17 cellular contexts compared by ENCODE assay signal in genomic region chr3:69352305-69353087, GRCh38. TPM values are rescaled to one million over a fixed set of nuclear protein-coding genes. Genes with fewer than 3 reads are reported as not detected.
DNase-seq lines count a peak whose midpoint lies in the region; TF ChIP-seq lines count a peak whose summit lies in the region.
"Had no signal": no experiment of that assay in that cellular context is flagged by ENCODE, and none has a peak within 500 bp of the region (broad histone marks: within the 10 kb centered on the region; RNA-seq: fewer than 3 reads in every experiment).

No MANE protein-coding gene starts in this region.

- WGBS in spleen, 5 donors = 27 to 50% (median 32%) methylated on average over 6 of the region's 6 CpGs

- peak overlapping the region; percentile 53 to 77 (median 70) for H3K4me3 ChIP-seq in BLaER1 treated with 17β-estradiol and CSF1 and Interleukin-3, amounts not matched to agents 10 nM and 100 nM
- H3K4me3 ChIP-seq in left ventricle myocardium inferior (peak overlapping the region; percentile 59), spleen (peak overlapping the region; percentile 8 to 63 (median 32)), brain microvascular endothelial cell (ENCODE audit: low read depth, low read length) (no peak overlapping the region), colonic mucosa (no peak overlapping the region)

- H3K9ac ChIP-seq in BLaER1 treated with 17β-estradiol and CSF1 and Interleukin-3, amounts not matched to agents 10 nM and 100 nM = peak overlapping the region; percentile 86 to 96 (median 90)
- H3K9ac ChIP-seq in colonic mucosa (ENCODE audit: low read depth in 2 of 2, low read length in 2 of 2) = no peak overlapping the region
- H3K9ac ChIP-seq: KMS-11, SK-N-SH had no signal

- peak overlapping the region; percentile 88 to 99 (median 94) for H3K27ac ChIP-seq in BLaER1 treated with 17β-estradiol and CSF1 and Interleukin-3, amounts not matched to agents 10 nM and 100 nM
- H3K27ac ChIP-seq in left ventricle myocardium inferior (replicated peaks) (peak overlapping the region; percentile 68), spleen (peak overlapping the region; percentile 36 to 77 (median 70)), brain microvascular endothelial cell (no peak overlapping the region), colonic mucosa (no peak overlapping the region)
- H3K27ac ChIP-seq: KMS-11 had no signal

- H3K4me2 ChIP-seq in BLaER1 treated with 17β-estradiol and CSF1 and Interleukin-3, amounts not matched to agents 10 nM and 100 nM = peak overlapping the region; percentile 78 to 98 (median 90)
- H3K4me2 ChIP-seq: KMS-11, SK-N-SH had no signal

- TF ChIP-seq CTCF in left ventricle myocardium inferior (IDR thresholded peaks at IDR 0.05; ENCODE audit: borderline replicate concordance) = no peak
- no peak for TF ChIP-seq CTCF in spleen (IDR thresholded peaks at IDR 0.05 in 8 of 11, conservative IDR thresholded peaks at IDR 0.05 in 3 of 11)
- no peak for TF ChIP-seq CTCF in brain microvascular endothelial cell (IDR thresholded peaks at IDR 0.05; ENCODE audit: low read depth, low read length, missing control alignments)
- TF ChIP-seq CTCF in colonic mucosa (IDR thresholded peaks at IDR 0.05) = no peak

- H3K9me3 Mint-ChIP-seq in activated T-helper 2 cell treated with anti-CD3 and anti-CD28 coated beads, Interferon-gamma antibody, Interleukin-2, Interleukin-4, amounts not matched to agents 10 μg/mL and 5 μg/mL and 100 μg/mL, durations not matched to agents 14 hours and 24 hours and 36 hours = no peaks in the 10 kb centered on the region

- peaks cover 0 to 11% (median 0%) of the 10 kb centered on the region in 11 experiments; a peak in 5 of 22 replicates for H3K36me3 ChIP-seq in BLaER1 treated with 17β-estradiol and CSF1 and Interleukin-3, amounts not matched to agents 10 nM and 100 nM
- no peaks in the 10 kb centered on the region for H3K36me3 ChIP-seq in left ventricle myocardium inferior
- H3K36me3 ChIP-seq in spleen = no peaks in the 10 kb centered on the region
- no peaks in the 10 kb centered on the region for H3K36me3 ChIP-seq in brain microvascular endothelial cell (replicated peaks)
- no peaks in the 10 kb centered on the region for H3K36me3 ChIP-seq in colonic mucosa

- in situ Hi-C loops in brain microvascular endothelial cell (cut with HindIII; ENCODE audit: low pct_ligation_motif_present, low sequenced_read_pairs) = no loop called here

- DNase-seq in activated T-helper 2 cell treated with anti-CD3 and anti-CD28 coated beads, Interferon-gamma antibody, Interleukin-2, Interleukin-4, amounts not matched to agents 10 μg/mL and 5 μg/mL and 100 μg/mL, durations not matched to agents 14 hours and 24 hours and 36 hours (ENCODE audit: low spot score) = no peak
- DNase-seq in left ventricle myocardium inferior = no peak
- no peak for DNase-seq in spleen
- DNase-seq in brain microvascular endothelial cell = no peak
- no peak for DNase-seq in stimulated activated naive CD4-positive, alpha-beta T cell (lab: John Stamatoyannopoulos, UW)
- no peak for DNase-seq in NCI-H1694 treated with DMSO at 0.1 percent for 48 hours (lab: John Stamatoyannopoulos, UW)
- DNase-seq in colonic mucosa = no peak
- DNase-seq: activated gamma-delta T cell; Calu3; effector memory CD4-positive, alpha-beta T cell; mesenchymal stem cell; NCI-H1417 treated with DMSO at 0.1 percent for 48 hours; NCI-H446; SK-N-SH had no signal

- peak overlapping the region; percentile 33 for H3K4me3 Mint-ChIP-seq in activated T-helper 2 cell treated with anti-CD3 and anti-CD28 coated beads, Interferon-gamma antibody, Interleukin-2, Interleukin-4, amounts not matched to agents 10 μg/mL and 5 μg/mL and 100 μg/mL, durations not matched to agents 14 hours and 24 hours and 36 hours (ENCODE audit: low read depth)

- intact Hi-C loops in activated T-helper 2 cell treated with anti-CD3 and anti-CD28 coated beads, Interferon-gamma antibody, Interleukin-2, Interleukin-4, amounts not matched to agents 10 μg/mL and 5 μg/mL and 100 μg/mL, durations not matched to agents 14 hours and 24 hours and 36 hours (cut with micrococcal nuclease) = no loop called here
- intact Hi-C loops in left ventricle myocardium inferior (cut with micrococcal nuclease) = no loop called here
- intact Hi-C loops in spleen (cut with DNase I; ENCODE audit: low total_unique reads) = no loop called here
- intact Hi-C loops in colonic mucosa (cut with DNase I) = no loop called here

- H3K36me3 Mint-ChIP-seq in activated T-helper 2 cell treated with anti-CD3 and anti-CD28 coated beads, Interferon-gamma antibody, Interleukin-2, Interleukin-4, amounts not matched to agents 10 μg/mL and 5 μg/mL and 100 μg/mL, durations not matched to agents 14 hours and 24 hours and 36 hours (ENCODE audit: low read depth) = no peaks in the 10 kb centered on the region

- H3K4me1 Mint-ChIP-seq in activated T-helper 2 cell treated with anti-CD3 and anti-CD28 coated beads, Interferon-gamma antibody, Interleukin-2, Interleukin-4, amounts not matched to agents 10 μg/mL and 5 μg/mL and 100 μg/mL, durations not matched to agents 14 hours and 24 hours and 36 hours (ENCODE audit: low read depth) = peaks cover 23% of the 10 kb centered on the region

- peaks cover 24% of the 10 kb centered on the region for H3K27me3 Mint-ChIP-seq in activated T-helper 2 cell treated with anti-CD3 and anti-CD28 coated beads, Interferon-gamma antibody, Interleukin-2, Interleukin-4, amounts not matched to agents 10 μg/mL and 5 μg/mL and 100 μg/mL, durations not matched to agents 14 hours and 24 hours and 36 hours (ENCODE audit: low read depth)

- H3K27me3 ChIP-seq in BLaER1 treated with 17β-estradiol and CSF1 and Interleukin-3, amounts not matched to agents 10 nM and 100 nM = no peaks in the 10 kb centered on the region
- no peaks in the 10 kb centered on the region for H3K27me3 ChIP-seq in left ventricle myocardium inferior (ENCODE audit: low read depth)
- no peaks in the 10 kb centered on the region for H3K27me3 ChIP-seq in spleen (replicated peaks in 1 of 7)
- H3K27me3 ChIP-seq in brain microvascular endothelial cell (replicated peaks) = no peaks in the 10 kb centered on the region
- H3K27me3 ChIP-seq in colonic mucosa = no peaks in the 10 kb centered on the region

- H4K20me1 ChIP-seq in BLaER1 treated with 17β-estradiol and CSF1 and Interleukin-3, amounts not matched to agents 10 nM and 100 nM = peaks cover 0 to 8% (median 0%) of the 10 kb centered on the region in 11 experiments; a peak in 3 of 22 replicates

- no peak overlapping the region for H3K27ac Mint-ChIP-seq in activated T-helper 2 cell treated with anti-CD3 and anti-CD28 coated beads, Interferon-gamma antibody, Interleukin-2, Interleukin-4, amounts not matched to agents 10 μg/mL and 5 μg/mL and 100 μg/mL, durations not matched to agents 14 hours and 24 hours and 36 hours

- TF ChIP-seq POLR2A in spleen (IDR thresholded peaks at IDR 0.05) = no peak

- peaks cover 40 to 52% (median 40%) of the 10 kb centered on the region in 10 experiments for H3K4me1 ChIP-seq in BLaER1 treated with 17β-estradiol and CSF1 and Interleukin-3, amounts not matched to agents 10 nM and 100 nM
- H3K4me1 ChIP-seq in left ventricle myocardium inferior (peaks cover 42% of the 10 kb centered on the region), spleen (peaks cover 0 to 49% (median 20%) of the 10 kb centered on the region in 6 donors), colonic mucosa (no peaks in the 10 kb centered on the region)

- peaks cover 0 to 14% (median 9%) of the 10 kb centered on the region in 11 experiments; a peak in 13 of 22 replicates for H3K9me3 ChIP-seq in BLaER1 treated with 17β-estradiol and CSF1 and Interleukin-3, amounts not matched to agents 10 nM and 100 nM (replicated peaks in 1 of 11)
- H3K9me3 ChIP-seq in left ventricle myocardium inferior (replicated peaks) = no peaks in the 10 kb centered on the region
- H3K9me3 ChIP-seq in spleen = no peaks in the 10 kb centered on the region
- no peaks in the 10 kb centered on the region for H3K9me3 ChIP-seq in colonic mucosa
- H3K9me3 ChIP-seq: SK-N-SH had no signal

RNA-seq across cellular contexts. Expression of gene FRMD4B, which starts 33.4 kb away (rescaled TPM):
- 75.1 and 78.0 TPM in 2 replicates for total RNA-seq in activated T-helper 2 cell treated with anti-CD3 and anti-CD28 coated beads, Interferon-gamma antibody, Interleukin-2, Interleukin-4, amounts not matched to agents 10 μg/mL and 5 μg/mL and 100 μg/mL, durations not matched to agents 14 hours and 24 hours and 36 hours
- total RNA-seq in left ventricle myocardium inferior (16.1 TPM), spleen (100 to 1,000 TPM in 6 of 7 donors, 10 to 100 TPM in 1; 75.2 to 143 (median 128) TPM), colonic mucosa (10 to 100 TPM; 13.5 to 21.1 TPM)
- polyA plus RNA-seq in spleen = 10 to 100 TPM in 1 of 3 donors, 1 to 10 TPM in 2; 8.1 to 17.5 (median 9.8) TPM
- total RNA-seq: OCI-LY7 had no signal

Comparison
In these comparisons a context has a peak if more than half of its experiments do, and no peak if none do; other contexts are left out.
1. H3K27ac ChIP-seq: peak in BLaER1 treated with 17β-estradiol and CSF1 and Interleukin-3, amounts not matched to agents 10 nM and 100 nM (11 of 11), left ventricle myocardium inferior (single experiment) and spleen (8 of 8); none in brain microvascular endothelial cell (single experiment) and colonic mucosa (single experiment).
2. H3K4me3 ChIP-seq: peak in BLaER1 treated with 17β-estradiol and CSF1 and Interleukin-3, amounts not matched to agents 10 nM and 100 nM (10 of 10), left ventricle myocardium inferior (single experiment) and spleen (8 of 8); none in brain microvascular endothelial cell (single experiment) and colonic mucosa (single experiment).
3. H3K9ac ChIP-seq: peak in BLaER1 treated with 17β-estradiol and CSF1 and Interleukin-3, amounts not matched to agents 10 nM and 100 nM (11 of 11); none in colonic mucosa (0 of 2).